Comparison of ENCODE assay signal across 6 cellular contexts in the genomic region with DNA sequence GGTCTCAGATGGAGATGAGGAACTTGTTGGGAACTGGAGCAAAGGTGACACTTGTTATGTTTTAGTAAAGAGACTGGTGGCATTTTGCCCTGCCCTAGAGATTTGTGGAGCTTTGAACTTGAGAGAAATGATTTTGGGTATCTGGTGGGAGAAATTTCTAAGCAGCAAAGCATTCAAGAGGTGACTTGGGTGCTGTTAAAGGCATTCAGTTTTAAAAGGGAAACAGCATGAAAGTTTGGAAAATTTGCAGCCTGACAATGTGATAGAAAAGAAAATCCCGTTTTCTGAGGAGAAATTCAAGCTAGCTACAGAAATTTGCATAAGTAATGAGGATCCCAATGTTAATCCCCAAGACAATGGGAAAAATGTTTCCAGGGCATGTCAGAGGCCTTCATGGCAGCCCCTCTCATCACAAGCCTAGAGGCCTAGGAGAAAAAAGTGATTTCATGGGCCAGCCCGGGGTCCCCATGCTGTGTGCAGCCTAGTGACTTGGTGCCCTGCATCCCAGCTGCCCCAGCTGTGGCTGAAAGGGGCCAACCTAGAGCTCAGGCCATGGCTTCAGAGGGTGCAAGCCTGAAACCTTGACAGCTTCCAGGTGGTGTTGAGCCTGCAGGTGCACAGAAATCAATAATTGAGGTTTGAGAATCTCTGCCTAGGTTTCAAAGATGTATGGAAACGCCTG. TPM values are rescaled to one million over a fixed set of nuclear protein-coding genes. Genes with fewer than 3 reads are reported as not detected.
"Had no signal": no experiment of that assay in that cellular context is flagged by ENCODE, and none has a peak within 500 bp of the region (broad histone marks: within the 10 kb centered on the region; RNA-seq: fewer than 3 reads in every experiment).

No MANE protein-coding gene starts in this region.

RNA-seq across cellular contexts. Expression of a gene that starts 37.7 kb away (rescaled TPM):
- total RNA-seq: endothelial cell of umbilical vein; left ventricle myocardium superior; mononuclear cell; naive thymus-derived CD4-positive, alpha-beta T cell; osteoblast; pulmonary artery endothelial cell had no signal
- polyA plus RNA-seq: naive thymus-derived CD4-positive, alpha-beta T cell had no signal
